In genomic region chr12:120617193-120617592, GRCh38 we compare ENCODE assay signal across 3 cellular contexts. TPM values are rescaled to one million over a fixed set of nuclear protein-coding genes. Genes with fewer than 3 reads are reported as not detected.
"Had no signal": no experiment of that assay in that cellular context is flagged by ENCODE, and none has a peak within 500 bp of the region (broad histone marks: within the 10 kb centered on the region; RNA-seq: fewer than 3 reads in every experiment).

No MANE protein-coding gene starts in this region.

RNA-seq across cellular contexts. Expression of gene CABP1, which starts 23.2 kb away (rescaled TPM):
- total RNA-seq: activated CD8-positive, alpha-beta memory T cell treated with anti-CD3 and anti-CD28 coated beads, Interleukin-2, amount 10 ng/mL, durations not matched to agents 7 days and 5 days; T-helper 17 cell; T-helper 2 cell treated with Interferon-gamma antibody and Interleukin-4, amounts not matched to agents 100 ng/mL and 5 ng/mL, for 36 hours had no signal
